In the genomic region with DNA sequence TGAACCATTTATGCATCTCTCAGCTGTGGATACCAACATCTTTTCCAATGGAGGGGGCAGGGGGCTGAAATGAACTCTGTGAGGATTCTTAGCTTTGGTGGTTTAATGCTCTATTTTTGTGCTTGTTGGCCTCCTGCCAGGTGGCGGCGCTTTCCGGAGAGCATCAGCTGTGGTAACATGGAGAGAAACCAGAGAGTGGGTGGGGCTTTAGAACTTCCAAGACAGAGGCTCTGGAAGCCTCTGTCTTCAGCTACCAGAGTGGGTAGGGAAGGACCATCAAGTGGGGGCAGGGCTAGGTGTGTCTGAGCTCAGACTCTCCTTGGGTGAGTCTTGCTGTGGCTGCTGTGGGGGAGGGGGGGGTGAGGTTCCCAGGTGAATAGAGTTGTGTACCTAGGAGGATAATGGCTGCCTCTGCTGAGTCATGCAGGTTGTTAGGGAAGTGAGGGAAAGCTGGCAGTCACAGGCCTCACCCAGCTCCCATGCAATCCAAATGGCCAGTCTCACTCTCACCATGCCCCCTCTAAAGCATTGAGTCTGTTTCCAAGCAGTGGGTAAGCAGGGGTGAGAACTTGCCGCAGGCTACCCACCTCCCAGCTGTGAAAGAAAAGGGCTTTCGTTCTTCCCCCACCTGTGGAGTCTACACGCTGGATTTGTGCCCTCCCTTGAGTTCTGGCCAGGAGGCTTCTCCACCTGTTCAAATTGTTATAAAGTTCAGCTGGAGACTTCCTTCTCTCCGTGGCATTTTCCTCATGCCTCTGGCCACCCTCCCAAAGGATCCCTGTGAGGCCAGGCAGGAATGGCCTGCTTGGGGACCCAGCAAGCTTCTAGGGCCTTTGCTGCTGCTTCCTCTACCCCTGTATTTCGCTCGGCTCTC, we compare ENCODE assay signal across 1 cellular context.
A peak's percentile ranks its signal among the peaks of the same experiment; 100 is the strongest.
TF ChIP-seq lines count a peak whose summit lies in the region.

No MANE protein-coding gene starts in this region.

TF ChIP-seq in H1, 55 proteins besides CTCF, POLR2A, EP300 and RAD21 (continued from another document):
- TF ChIP-seq, protein P1, sequence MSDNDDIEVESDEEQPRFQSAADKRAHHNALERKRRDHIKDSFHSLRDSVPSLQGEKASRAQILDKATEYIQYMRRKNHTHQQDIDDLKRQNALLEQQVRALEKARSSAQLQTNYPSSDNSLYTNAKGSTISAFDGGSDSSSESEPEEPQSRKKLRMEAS (IDR thresholded peaks at IDR 0.05): no peak
- TF ChIP-seq CTBP2 (IDR thresholded peaks at IDR 0.05; ENCODE audit: borderline replicate concordance, insufficient read depth, insufficient read length, low read length): no peak
- no peak for TF ChIP-seq BCL11A (IDR thresholded peaks at IDR 0.05; ENCODE audit: low read depth in 2 of 2, low read length in 2 of 2)
- TF ChIP-seq, protein P2, sequence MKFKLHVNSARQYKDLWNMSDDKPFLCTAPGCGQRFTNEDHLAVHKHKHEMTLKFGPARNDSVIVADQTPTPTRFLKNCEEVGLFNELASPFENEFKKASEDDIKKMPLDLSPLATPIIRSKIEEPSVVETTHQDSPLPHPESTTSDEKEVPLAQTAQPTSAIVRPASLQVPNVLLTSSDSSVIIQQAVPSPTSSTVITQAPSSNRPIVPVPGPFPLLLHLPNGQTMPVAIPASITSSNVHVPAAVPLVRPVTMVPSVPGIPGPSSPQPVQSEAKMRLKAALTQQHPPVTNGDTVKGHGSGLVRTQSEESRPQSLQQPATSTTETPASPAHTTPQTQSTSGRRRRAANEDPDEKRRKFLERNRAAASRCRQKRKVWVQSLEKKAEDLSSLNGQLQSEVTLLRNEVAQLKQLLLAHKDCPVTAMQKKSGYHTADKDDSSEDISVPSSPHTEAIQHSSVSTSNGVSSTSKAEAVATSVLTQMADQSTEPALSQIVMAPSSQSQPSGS (IDR thresholded peaks at IDR 0.05; ENCODE audit: low read length): no peak
- TF ChIP-seq JUN (IDR thresholded peaks at IDR 0.05; ENCODE audit: low read depth, low read length): no peak
- no peak for TF ChIP-seq SP1 (IDR thresholded peaks at IDR 0.05; ENCODE audit: low read depth, low read length)
- no peak for TF ChIP-seq NANOG (IDR thresholded peaks at IDR 0.05; ENCODE audit: insufficient read depth, low read depth, low read length, poor library complexity, severe bottlenecking)
- no peak for TF ChIP-seq SP4 (IDR thresholded peaks at IDR 0.05; ENCODE audit: low read length)
- TF ChIP-seq TEAD4 (IDR thresholded peaks at IDR 0.05; ENCODE audit: low read depth, low read length): no peak
- no peak for TF ChIP-seq ASH2L (IDR thresholded peaks at IDR 0.05; ENCODE audit: low read length)
- TF ChIP-seq KDM4A (IDR thresholded peaks at IDR 0.05; ENCODE audit: low read depth, low read length, severe bottlenecking): no peak
- TF ChIP-seq EZH2 (IDR thresholded peaks at IDR 0.05; ENCODE audit: low read depth, low read length, severe bottlenecking): no peak
- TF ChIP-seq YY1 (IDR thresholded peaks at IDR 0.05; ENCODE audit: low read depth, low read length): peak; percentile 77
- 0 out of 2 replicates have a peak, but pooled peaks have one; percentile 15 for TF ChIP-seq TAF1 (IDR thresholded peaks at IDR 0.05; ENCODE audit: low read depth, low read length)
